30 cellular contexts compared by ENCODE assay signal in the genomic region with DNA sequence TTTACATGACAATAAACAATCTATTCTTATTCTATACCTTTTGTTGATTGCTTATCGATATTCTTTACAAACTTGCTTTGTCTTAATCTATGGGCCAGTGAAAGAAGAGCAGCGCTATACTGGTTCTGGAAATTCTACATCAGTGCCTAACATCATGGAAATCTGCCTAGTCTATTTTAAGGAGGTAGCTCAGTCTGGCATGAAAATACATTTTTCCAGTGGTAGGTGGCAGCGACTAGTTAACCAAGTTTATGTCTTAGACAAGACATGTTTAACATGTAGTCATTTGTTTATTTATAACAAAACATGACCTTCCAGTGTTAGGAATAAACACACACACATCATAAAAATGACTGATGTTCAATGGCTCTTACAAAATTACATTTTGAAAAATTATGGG.
"Had no signal": no experiment of that assay in that cellular context is flagged by ENCODE, and none has a peak within 500 bp of the region (broad histone marks: within the 10 kb centered on the region; RNA-seq: fewer than 3 reads in every experiment).

No MANE protein-coding gene starts in this region.

- H3K9me3 ChIP-seq: adrenal gland, body of pancreas had no signal

- H3K4me3 ChIP-seq: adrenal gland, body of pancreas, esophagus muscularis mucosa had no signal

- DNase-seq: activated B cell treated with CpG ODN at 0.5 μM for 24 hours; activated CD4-positive, alpha-beta memory T cell treated with anti-CD3 and anti-CD28 coated beads for 36 hours; activated CD4-positive, alpha-beta T cell treated with anti-CD3 and anti-CD28 coated beads for 48 hours; activated CD4-positive, alpha-beta T cell treated with anti-CD3 and anti-CD28 coated beads, Interleukin-2, amount 50 U/mL, for 1 hour; activated CD8-positive, alpha-beta memory T cell treated with anti-CD3 and anti-CD28 coated beads, Interleukin-2, amount 10 ng/mL, durations not matched to agents 7 days and 5 days; activated CD8-positive, alpha-beta memory T cell treated with anti-CD3 and anti-CD28 coated beads, Interleukin-2, amount 50 U/mL, for 4 hours; activated CD8-positive, alpha-beta T cell treated with anti-CD3 and anti-CD28 coated beads, Interleukin-2, amount 10 ng/mL, durations not matched to agents 7 days and 5 days; activated effector memory CD4-positive, alpha-beta T cell treated with anti-CD3 and anti-CD28 coated beads, Interleukin-2, amount 50 U/mL, for 16 hours; activated naive CD4-positive, alpha-beta T cell treated with anti-CD3 and anti-CD28 coated beads for 36 hours; activated naive CD8-positive, alpha-beta T cell treated with anti-CD3 and anti-CD28 coated beads for 36 hours; activated naive CD8-positive, alpha-beta T cell treated with anti-CD3 and anti-CD28 coated beads, Interleukin-2, amount 50 U/mL, for 24 hours; activated T-cell treated with anti-CD3 and anti-CD28 coated beads, Interleukin-2, amount 50 U/mL, for 1 hour; activated T-cell treated with anti-CD3 and anti-CD28 coated beads, Interleukin-2, amount 50 U/mL, for 48 hours; adrenal gland; amygdala; aorta; body of pancreas; caudate nucleus; cortex of kidney; dermis blood vessel endothelial cell; effector CD4-positive, alpha-beta T cell; effector memory CD8-positive, alpha-beta T cell; erythroblast; foreskin fibroblast; head of caudate nucleus; hippocampal formation; T1000; WERI-Rb-1 had no signal

- ATAC-seq: activated CD4-positive, CD25-positive, alpha-beta regulatory T cell treated with anti-CD3 and anti-CD28 coated beads, Interleukin-2, amount 50 U/mL, for 24 hours; activated CD8-positive, alpha-beta memory T cell treated with anti-CD3 and anti-CD28 coated beads, Interleukin-2, amount 10 ng/mL, durations not matched to agents 7 days and 5 days; activated CD8-positive, alpha-beta T cell treated with anti-CD3 and anti-CD28 coated beads, Interleukin-2, amount 10 ng/mL, durations not matched to agents 7 days and 5 days; activated naive CD8-positive, alpha-beta T cell treated with anti-CD3 and anti-CD28 coated beads, Interleukin-2, amount 50 U/mL, for 24 hours; body of pancreas; effector memory CD8-positive, alpha-beta T cell had no signal

- H3K27me3 ChIP-seq: adrenal gland, body of pancreas, esophagus muscularis mucosa had no signal

- H3K36me3 ChIP-seq: adrenal gland, esophagus muscularis mucosa, WERI-Rb-1 had no signal
